31 cellular contexts compared by ENCODE assay signal in the genomic region with DNA sequence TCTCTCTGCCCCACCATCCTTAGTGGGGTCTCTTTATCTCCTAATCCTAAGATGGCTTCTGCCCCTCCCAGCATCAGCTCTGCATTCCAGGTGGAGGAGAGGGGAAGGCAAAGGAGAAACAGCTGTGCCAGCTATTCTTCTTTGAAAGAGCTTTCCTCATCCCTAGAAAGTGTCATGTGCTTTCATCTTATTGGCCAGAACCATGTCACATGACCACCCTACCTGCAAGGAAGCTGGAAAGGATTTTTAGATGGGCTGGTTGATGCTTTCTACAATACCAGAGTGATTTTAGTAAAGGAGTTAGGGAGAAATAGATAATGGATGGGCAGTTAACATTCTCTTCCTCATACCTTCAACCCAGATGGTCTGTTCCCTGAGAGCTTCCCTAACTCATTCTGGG.
"Had no signal": no experiment of that assay in that cellular context is flagged by ENCODE, and none has a peak within 500 bp of the region (broad histone marks: within the 10 kb centered on the region; RNA-seq: fewer than 3 reads in every experiment).

No MANE protein-coding gene starts in this region.

- H3K27me3 ChIP-seq: ascending aorta, esophagus squamous epithelium, gastroesophageal sphincter, heart right ventricle had no signal

- H3K27ac Mint-ChIP-seq: activated CD4-positive, alpha-beta memory T cell treated with anti-CD3 and anti-CD28 coated beads, Interleukin-2, amount 10 ng/mL, durations not matched to agents 7 days and 5 days; activated CD4-positive, alpha-beta T cell treated with anti-CD3 and anti-CD28 coated beads for 36 hours; activated CD4-positive, alpha-beta T cell treated with anti-CD3 and anti-CD28 coated beads, Interleukin-2, amount 10 ng/mL, durations not matched to agents 24 days and 14 days; activated naive CD4-positive, alpha-beta T cell treated with anti-CD3 and anti-CD28 coated beads, Interleukin-2, amount 10 ng/mL, durations not matched to agents 7 days and 5 days; activated naive CD4-positive, alpha-beta T cell treated with anti-CD3 and anti-CD28 coated beads, Interleukin-2, amount 50 U/mL, for 72 hours; activated naive CD8-positive, alpha-beta T cell treated with anti-CD3 and anti-CD28 coated beads, Interleukin-2, amount 10 ng/mL, durations not matched to agents 7 days and 5 days; activated T-cell treated with anti-CD3 and anti-CD28 coated beads, Interleukin-2, amount 50 U/mL, for 24 hours; activated T-cell treated with anti-CD3 and anti-CD28 coated beads, Interleukin-2, amount 50 U/mL, for 72 hours; brain; effector memory CD8-positive, alpha-beta T cell; T-helper 17 cell; T-helper 2 cell treated with Interferon-gamma antibody and Interleukin-4, amounts not matched to agents 5 μg/mL and 100 μg/mL, for 36 hours had no signal

- H3K36me3 ChIP-seq: WERI-Rb-1 had no signal

- H3K4me3 Mint-ChIP-seq: activated CD4-positive, alpha-beta memory T cell treated with anti-CD3 and anti-CD28 coated beads, Interleukin-2, amount 10 ng/mL, durations not matched to agents 7 days and 5 days; activated CD4-positive, alpha-beta T cell treated with anti-CD3 and anti-CD28 coated beads for 36 hours; activated CD4-positive, alpha-beta T cell treated with anti-CD3 and anti-CD28 coated beads, Interleukin-2, amount 10 ng/mL, durations not matched to agents 24 days and 14 days; activated naive CD4-positive, alpha-beta T cell treated with anti-CD3 and anti-CD28 coated beads, Interleukin-2, amount 10 ng/mL, durations not matched to agents 7 days and 5 days; activated naive CD8-positive, alpha-beta T cell treated with anti-CD3 and anti-CD28 coated beads, Interleukin-2, amount 10 ng/mL, durations not matched to agents 7 days and 5 days; activated T-cell treated with anti-CD3 and anti-CD28 coated beads, Interleukin-2, amount 50 U/mL, for 24 hours; activated T-cell treated with anti-CD3 and anti-CD28 coated beads, Interleukin-2, amount 50 U/mL, for 72 hours; brain; central memory CD8-positive, alpha-beta T cell; effector memory CD8-positive, alpha-beta T cell; T-helper 17 cell; T-helper 2 cell treated with Interferon-gamma antibody and Interleukin-4, amounts not matched to agents 5 μg/mL and 100 μg/mL, for 36 hours had no signal

- H3K27ac ChIP-seq: ascending aorta, epithelial cell of prostate, esophagus squamous epithelium, gastroesophageal sphincter, heart right ventricle, WERI-Rb-1 had no signal

- DNase-seq: activated CD4-positive, alpha-beta memory T cell treated with anti-CD3 and anti-CD28 coated beads, Interleukin-2, amount 10 ng/mL, durations not matched to agents 7 days and 5 days; activated CD4-positive, alpha-beta T cell treated with anti-CD3 and anti-CD28 coated beads for 36 hours; activated CD4-positive, alpha-beta T cell treated with anti-CD3 and anti-CD28 coated beads, Interleukin-2, amount 10 ng/mL, durations not matched to agents 24 days and 14 days; activated CD4-positive, CD25-positive, alpha-beta regulatory T cell; activated CD4-positive, CD25-positive, alpha-beta regulatory T cell treated with anti-CD3 and anti-CD28 coated beads, Interleukin-2, amount 50 U/mL, for 72 hours; activated CD8-positive, alpha-beta memory T cell treated with anti-CD3 and anti-CD28 coated beads, Interleukin-2, amount 50 U/mL, for 48 hours; activated gamma-delta T cell; activated naive CD4-positive, alpha-beta T cell; activated naive CD4-positive, alpha-beta T cell treated with anti-CD3 and anti-CD28 coated beads, Interleukin-2, amount 10 ng/mL, durations not matched to agents 7 days and 5 days; activated naive CD8-positive, alpha-beta T cell treated with anti-CD3 and anti-CD28 coated beads, Interleukin-2, amount 10 ng/mL, durations not matched to agents 7 days and 5 days; activated T-cell treated with anti-CD3 and anti-CD28 coated beads for 4 hours; activated T-cell treated with anti-CD3 and anti-CD28 coated beads, Interleukin-2, amount 50 U/mL, for 24 hours; activated T-cell treated with anti-CD3 and anti-CD28 coated beads, Interleukin-2, amount 50 U/mL, for 72 hours; cortex of kidney; dermis blood vessel endothelial cell; effector CD4-positive, alpha-beta T cell; effector memory CD8-positive, alpha-beta T cell; esophagus squamous epithelium; foreskin melanocyte; heart right ventricle; T-helper 1 cell; T-helper 17 cell; T1000; WERI-Rb-1 had no signal

- ATAC-seq: activated CD4-positive, alpha-beta T cell treated with anti-CD3 and anti-CD28 coated beads for 36 hours; activated naive CD4-positive, alpha-beta T cell treated with anti-CD3 and anti-CD28 coated beads, Interleukin-2, amount 50 U/mL, for 72 hours; activated T-cell treated with anti-CD3 and anti-CD28 coated beads, Interleukin-2, amount 50 U/mL, for 72 hours; effector memory CD8-positive, alpha-beta T cell; gastroesophageal sphincter; heart right ventricle; T-helper 17 cell had no signal

- H3K9me3 Mint-ChIP-seq: activated CD4-positive, alpha-beta T cell treated with anti-CD3 and anti-CD28 coated beads, Interleukin-2, amount 10 ng/mL, durations not matched to agents 24 days and 14 days had no signal

- H3K36me3 Mint-ChIP-seq: activated naive CD4-positive, alpha-beta T cell treated with anti-CD3 and anti-CD28 coated beads, Interleukin-2, amount 10 ng/mL, durations not matched to agents 7 days and 5 days; activated naive CD8-positive, alpha-beta T cell treated with anti-CD3 and anti-CD28 coated beads, Interleukin-2, amount 10 ng/mL, durations not matched to agents 7 days and 5 days had no signal

- H3K4me1 Mint-ChIP-seq: activated CD4-positive, alpha-beta memory T cell treated with anti-CD3 and anti-CD28 coated beads, Interleukin-2, amount 10 ng/mL, durations not matched to agents 7 days and 5 days; activated CD4-positive, alpha-beta T cell treated with anti-CD3 and anti-CD28 coated beads for 36 hours; activated CD4-positive, alpha-beta T cell treated with anti-CD3 and anti-CD28 coated beads, Interleukin-2, amount 10 ng/mL, durations not matched to agents 24 days and 14 days; activated naive CD4-positive, alpha-beta T cell treated with anti-CD3 and anti-CD28 coated beads, Interleukin-2, amount 10 ng/mL, durations not matched to agents 7 days and 5 days; activated naive CD8-positive, alpha-beta T cell treated with anti-CD3 and anti-CD28 coated beads, Interleukin-2, amount 10 ng/mL, durations not matched to agents 7 days and 5 days; brain; central memory CD8-positive, alpha-beta T cell; T-helper 17 cell had no signal

- H3K27me3 Mint-ChIP-seq: activated CD4-positive, alpha-beta memory T cell treated with anti-CD3 and anti-CD28 coated beads, Interleukin-2, amount 10 ng/mL, durations not matched to agents 7 days and 5 days; activated CD4-positive, alpha-beta T cell treated with anti-CD3 and anti-CD28 coated beads for 36 hours; activated CD4-positive, alpha-beta T cell treated with anti-CD3 and anti-CD28 coated beads, Interleukin-2, amount 10 ng/mL, durations not matched to agents 24 days and 14 days; activated naive CD4-positive, alpha-beta T cell treated with anti-CD3 and anti-CD28 coated beads, Interleukin-2, amount 10 ng/mL, durations not matched to agents 7 days and 5 days; activated T-cell treated with anti-CD3 and anti-CD28 coated beads, Interleukin-2, amount 50 U/mL, for 24 hours; central memory CD8-positive, alpha-beta T cell; effector memory CD8-positive, alpha-beta T cell; T-helper 17 cell had no signal

- H3K4me1 ChIP-seq: ascending aorta, esophagus squamous epithelium, gastroesophageal sphincter, heart right ventricle had no signal

- H3K4me3 ChIP-seq: ascending aorta, esophagus squamous epithelium, gastroesophageal sphincter, heart right ventricle had no signal
